ENCODE assay signal across 8 cellular contexts in genomic region chr2:96536445-96537065, GRCh38. TPM values are rescaled to one million over a fixed set of nuclear protein-coding genes. Genes with fewer than 3 reads are reported as not detected.
A peak's percentile ranks its signal among the peaks of the same experiment; 100 is the strongest.
DNase-seq lines count a peak whose midpoint lies in the region; ATAC-seq and TF ChIP-seq lines count a peak whose summit lies in the region.

Gene ARID5A (plus strand): TSS chr2:96536752. CDS start chr2:96536827, 75 bp downstream.

- no peaks in the 10 kb centered on the region for H3K36me3 ChIP-seq in body of pancreas (replicated peaks in 1 of 2; ENCODE audit: insufficient read depth in 1 of 2, low read depth in 2 of 2)
- H3K36me3 ChIP-seq in iPS-18a (ENCODE audit: control insufficient read depth, low read depth, low read length), result no peaks in the 10 kb centered on the region
- H3K36me3 ChIP-seq in skeletal muscle satellite cell (ENCODE audit: insufficient read depth, low read length), result no peaks in the 10 kb centered on the region

- intact Hi-C loops in body of pancreas (cut with DNase I), result no loop called here

- TF ChIP-seq CTCF in body of pancreas (IDR thresholded peaks at IDR 0.05), result peak in 6 of 7 experiments; percentile 35 to 59 (median 50)

- H3K4me2 ChIP-seq in skeletal muscle satellite cell (ENCODE audit: low read length), result peak within 1 kb of the TSS; percentile 90

- DNase-seq in A172 (ENCODE audit: low spot score), result peak; percentile 70
- peak; percentile 50 for DNase-seq in NCI-H2107 (lab: John Stamatoyannopoulos, UW)
- peak; percentile 93 for DNase-seq in UCSD-AML1 (lab: John Stamatoyannopoulos, UW; ENCODE audit: unreplicated experiment)
- DNase-seq in body of pancreas, result peak; percentile 92 to 95 (median 94)

- ATAC-seq in GM18520 (IDR thresholded peaks at IDR 0.05; ENCODE audit: unreplicated experiment) (peak; percentile 29), HG03064 (IDR thresholded peaks at IDR 0.05; ENCODE audit: low read depth, unreplicated experiment) (peak; percentile 50), body of pancreas (peak; percentile 88)

- H3K9ac ChIP-seq in iPS-18a (ENCODE audit: low read length) (no peak within 1 kb of the TSS), skeletal muscle satellite cell (ENCODE audit: low read depth, low read length) (peak within 1 kb of the TSS; percentile 81)

- WGBS in body of pancreas, 2 donors, result 0 to 1% methylated on average over 17 to 61 of the region's 69 CpGs

- H3K27ac ChIP-seq in body of pancreas, result peak within 1 kb of the TSS; percentile 42 to 91 (median 70)
- no peak within 1 kb of the TSS for H3K27ac ChIP-seq in iPS-18a (ENCODE audit: low read length)

- H3K27me3 ChIP-seq in body of pancreas (no peaks in the 10 kb centered on the region), iPS-18a (ENCODE audit: control insufficient read depth, insufficient read depth, low read length) (peaks cover 38% of the 10 kb centered on the region), skeletal muscle satellite cell (ENCODE audit: control insufficient read depth, insufficient read depth, low read length) (no peaks in the 10 kb centered on the region)

- peak; percentile 60 to 78 (median 74) for TF ChIP-seq POLR2A in body of pancreas (IDR thresholded peaks at IDR 0.05)

- peaks cover 27% of the 10 kb centered on the region for H3K4me1 ChIP-seq in body of pancreas
- H3K4me1 ChIP-seq in iPS-18a (ENCODE audit: control insufficient read depth, low read depth, low read length), result peaks cover 26% of the 10 kb centered on the region
- peaks cover 29% of the 10 kb centered on the region for H3K4me1 ChIP-seq in skeletal muscle satellite cell (ENCODE audit: control insufficient read depth, insufficient read depth, low read length)

- H3K4me3 ChIP-seq in body of pancreas (peak within 1 kb of the TSS; percentile 77 to 89), iPS-18a (ENCODE audit: low read length) (peak within 1 kb of the TSS; percentile 59), skeletal muscle satellite cell (ENCODE audit: low read length) (peak within 1 kb of the TSS; percentile 74)

- no peaks in the 10 kb centered on the region for H3K9me3 ChIP-seq in body of pancreas
- H3K9me3 ChIP-seq in iPS-18a (ENCODE audit: control insufficient read depth, low read depth, low read length), result no peaks in the 10 kb centered on the region
- no peaks in the 10 kb centered on the region for H3K9me3 ChIP-seq in skeletal muscle satellite cell (replicated peaks; ENCODE audit: low read length)

RNA-seq across cellular contexts. Expression of gene ARID5A, which starts in this region (rescaled TPM):
- 6.9 and 11.2 TPM in 2 replicates for total RNA-seq in A172 (2014; rRNA removed; shearing (Covaris generic))
- total RNA-seq in body of pancreas, result 1 to 10 TPM; 8.9 to 9.6 TPM
- 2.3 and 2.4 TPM in 2 replicates for total RNA-seq in skeletal muscle satellite cell (2012; rRNA removed)

Comparison
In these comparisons a context has a peak if more than half of its experiments do, and no peak if none do; other contexts are left out.
1. ATAC-seq: peak in every context shown above with its lines; median percentile 88 in body of pancreas; 50 in HG03064; 29 in GM18520.